10 cellular contexts compared by ENCODE assay signal in the genomic region with DNA sequence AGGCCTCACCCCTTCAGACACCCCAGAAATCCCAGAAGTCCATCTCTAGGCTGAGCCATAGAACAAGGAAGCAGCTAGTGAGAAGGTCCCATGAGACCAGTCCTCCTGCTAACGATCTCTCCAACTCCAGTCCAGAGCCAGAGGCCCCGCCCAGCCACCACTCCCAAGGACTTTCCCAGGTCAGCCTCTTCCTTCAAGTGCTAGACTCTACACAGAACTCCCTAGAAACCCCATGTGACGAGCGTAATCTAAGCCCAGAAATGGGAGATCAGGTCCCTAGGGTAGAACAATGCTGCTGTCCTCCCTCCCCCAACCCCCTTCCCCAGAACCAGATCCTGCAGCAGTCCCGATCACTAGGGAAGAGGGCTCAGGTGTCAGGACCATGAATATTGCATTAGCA. TPM values are rescaled to one million over a fixed set of nuclear protein-coding genes. Genes with fewer than 3 reads are reported as not detected.
DNase-seq lines count a peak whose midpoint lies in the region; ATAC-seq and TF ChIP-seq lines count a peak whose summit lies in the region.
"Had no signal": no experiment of that assay in that cellular context is flagged by ENCODE, and none has a peak within 500 bp of the region (broad histone marks: within the 10 kb centered on the region; RNA-seq: fewer than 3 reads in every experiment).

No MANE protein-coding gene starts in this region.

- DNase-seq in AG10803 (ENCODE audit: low read depth) (peak; percentile 31), NCI-H1436 (lab: John Stamatoyannopoulos, UW) (peak; percentile 82), epidermal melanocyte (ENCODE audit: insufficient read length, low spot score) (peak; percentile 5), mucosa of gallbladder (ENCODE audit: low spot score) (peak; percentile 73), G401 (ENCODE audit: low spot score) (no peak), inferior parietal cortex (ENCODE audit: extremely low spot score) (no peak), SIG-M5 (lab: John Stamatoyannopoulos, UW) (no peak)
- DNase-seq: Kasumi-1, spleen had no signal

- H3K4me3 ChIP-seq in AG10803 (ENCODE audit: low read length) = no peak overlapping the region
- H3K4me3 ChIP-seq: spleen had no signal

- in situ Hi-C loops in G401 (cut with HindIII; ENCODE audit: low sequenced_read_pairs) = no loop called here

- TF ChIP-seq CTCF in AG10803 (conservative IDR thresholded peaks at IDR 0.05; ENCODE audit: low read length) = no peak

- no peak for ATAC-seq in HG03159 (IDR thresholded peaks at IDR 0.05; ENCODE audit: unreplicated experiment)

RNA-seq across cellular contexts. Expression of gene DCTN1, which starts 6.9 kb away (rescaled TPM):
- total RNA-seq in mucosa of gallbladder = 171 TPM
- 124 and 145 TPM in 2 replicates for total RNA-seq in G401 (2014; rRNA removed; shearing (Covaris generic))

RNA-seq across cellular contexts. Expression of gene SLC4A5, which starts 30.0 kb away (rescaled TPM):
- 4.7 TPM for total RNA-seq in mucosa of gallbladder
- not detected in 2 replicates for total RNA-seq in G401 (2014; rRNA removed; shearing (Covaris generic))

RNA-seq across cellular contexts. Expression of gene C2orf81, which starts 48.2 kb away (rescaled TPM):
- total RNA-seq in mucosa of gallbladder = 12.9 TPM
- total RNA-seq in G401 (2014; rRNA removed; shearing (Covaris generic)) = 0.95 and 2.8 TPM in 2 replicates

RNA-seq across cellular contexts. Expression of gene WDR54, which starts 48.3 kb away (rescaled TPM):
- 38.1 TPM for total RNA-seq in mucosa of gallbladder
- 88.5 and 104 TPM in 2 replicates for total RNA-seq in G401 (2014; rRNA removed; shearing (Covaris generic))

Comparison
In these comparisons a context has a peak if more than half of its experiments do, and no peak if none do; other contexts are left out.
1. DNase-seq: peak in AG10803 (single experiment), NCI-H1436 (single experiment), epidermal melanocyte (single experiment) and mucosa of gallbladder (single experiment); none in G401 (single experiment), inferior parietal cortex (single experiment) and SIG-M5 (single experiment).